12 cellular contexts compared by ENCODE assay signal in genomic region chr16:27229891-27230470, GRCh38. TPM values are rescaled to one million over a fixed set of nuclear protein-coding genes. Genes with fewer than 3 reads are reported as not detected.
A peak's percentile ranks its signal among the peaks of the same experiment; 100 is the strongest.
DNase-seq lines count a peak whose midpoint lies in the region; ATAC-seq and TF ChIP-seq lines count a peak whose summit lies in the region.
"Had no signal": no experiment of that assay in that cellular context is flagged by ENCODE, and none has a peak within 500 bp of the region (broad histone marks: within the 10 kb centered on the region; RNA-seq: fewer than 3 reads in every experiment).

No MANE protein-coding gene starts in this region.

- H3K4me1 Mint-ChIP-seq in activated CD4-positive, alpha-beta T cell treated with anti-CD3 and anti-CD28 coated beads, Interleukin-2, amount 10 ng/mL, durations not matched to agents 24 days and 14 days: peaks cover 57% of the 10 kb centered on the region
- peaks cover 73% of the 10 kb centered on the region for H3K4me1 Mint-ChIP-seq in CD8-positive, alpha-beta T cell (ENCODE audit: low read depth)
- peaks cover 74% of the 10 kb centered on the region for H3K4me1 Mint-ChIP-seq in activated naive CD8-positive, alpha-beta T cell (ENCODE audit: low read depth)
- peaks cover 37 to 90% (median 83%) of the 10 kb centered on the region in 4 donors for H3K4me1 Mint-ChIP-seq in naive thymus-derived CD8-positive, alpha-beta T cell

- peak overlapping the region; percentile 100 for H3K27ac Mint-ChIP-seq in activated CD4-positive, alpha-beta T cell treated with anti-CD3 and anti-CD28 coated beads, Interleukin-2, amount 10 ng/mL, durations not matched to agents 24 days and 14 days
- peak overlapping the region; percentile 98 for H3K27ac Mint-ChIP-seq in CD8-positive, alpha-beta T cell
- H3K27ac Mint-ChIP-seq in activated naive CD8-positive, alpha-beta T cell: peak overlapping the region; percentile 100
- H3K27ac Mint-ChIP-seq in naive thymus-derived CD8-positive, alpha-beta T cell: peak overlapping the region; percentile 96 to 100 (median 98)

- H3K36me3 Mint-ChIP-seq in activated CD4-positive, alpha-beta T cell treated with anti-CD3 and anti-CD28 coated beads, Interleukin-2, amount 10 ng/mL, durations not matched to agents 24 days and 14 days (ENCODE audit: low read depth): peaks cover 62% of the 10 kb centered on the region
- H3K36me3 Mint-ChIP-seq in CD8-positive, alpha-beta T cell: peaks cover 35% of the 10 kb centered on the region
- peaks cover 14% of the 10 kb centered on the region for H3K36me3 Mint-ChIP-seq in activated naive CD8-positive, alpha-beta T cell
- peaks cover 0 to 14% (median 4%) of the 10 kb centered on the region in 3 donors for H3K36me3 Mint-ChIP-seq in naive thymus-derived CD8-positive, alpha-beta T cell

- peaks cover 73% of the 10 kb centered on the region for H3K4me1 ChIP-seq in CD8-positive, alpha-beta T cell (ENCODE audit: insufficient read depth, low read length)

- H3K9me3 ChIP-seq in CD8-positive, alpha-beta T cell (ENCODE audit: low read length): no peaks in the 10 kb centered on the region
- H3K9me3 ChIP-seq: pancreas, SK-N-SH had no signal

- no peaks in the 10 kb centered on the region for H3K9me3 Mint-ChIP-seq in activated CD4-positive, alpha-beta T cell treated with anti-CD3 and anti-CD28 coated beads, Interleukin-2, amount 10 ng/mL, durations not matched to agents 24 days and 14 days
- H3K9me3 Mint-ChIP-seq in CD8-positive, alpha-beta T cell: no peaks in the 10 kb centered on the region
- no peaks in the 10 kb centered on the region for H3K9me3 Mint-ChIP-seq in activated naive CD8-positive, alpha-beta T cell (ENCODE audit: low read depth)
- H3K9me3 Mint-ChIP-seq in naive thymus-derived CD8-positive, alpha-beta T cell: no peaks in the 10 kb centered on the region
- H3K9me3 Mint-ChIP-seq: CD14-positive monocyte had no signal

- CTCF ChIA-PET in CD8-positive, alpha-beta T cell (lab: Charles Lee): interaction anchor here (0.8 to 8.5 kb wide), 27 partner anchors 8 to 232 kb away, joined by 3 to 57 read pairs (median 5); partner anchors contain the start of genes KDM8 and NSMCE1

- H3K36me3 ChIP-seq in CD8-positive, alpha-beta T cell (ENCODE audit: insufficient read depth, low read length): no peaks in the 10 kb centered on the region

- POLR2A ChIA-PET in CD8-positive, alpha-beta T cell (lab: Charles Lee): interaction anchor here (0.5 to 2.2 kb wide), 16 partner anchors 9 to 234 kb away, joined by 3 to 24 read pairs (median 4); partner anchors contain the start of genes IL21R and KDM8
- POLR2A ChIA-PET in naive thymus-derived CD8-positive, alpha-beta T cell (lab: Charles Lee): interaction anchor here (0.7 to 10.8 kb wide), 32 partner anchors 8 to 286 kb away, joined by 3 to 156 read pairs (median 6); partner anchors contain the start of genes IL21R, KDM8 and NSMCE1

- no peak for TF ChIP-seq CTCF in CD8-positive, alpha-beta T cell (IDR thresholded peaks at IDR 0.05)

- intact Hi-C loops in activated CD4-positive, alpha-beta T cell treated with anti-CD3 and anti-CD28 coated beads, Interleukin-2, amount 10 ng/mL, durations not matched to agents 24 days and 14 days (cut with micrococcal nuclease): loop anchor here (10.0 kb wide), 1 partner anchor 635 kb away; no protein-coding TSS in a partner anchor
- intact Hi-C loops in CD8-positive, alpha-beta T cell (cut with DNase I, micrococcal nuclease): loop anchor here (1.0 to 2.0 kb wide), 6 partner anchors 27 to 227 kb away; partner anchors contain the start of gene KDM8 (in 1 of the 2)

- H3K4me3 Mint-ChIP-seq in activated CD4-positive, alpha-beta T cell treated with anti-CD3 and anti-CD28 coated beads, Interleukin-2, amount 10 ng/mL, durations not matched to agents 24 days and 14 days: peak overlapping the region; percentile 77
- H3K4me3 Mint-ChIP-seq in CD8-positive, alpha-beta T cell: peak overlapping the region; percentile 80
- peak overlapping the region; percentile 81 for H3K4me3 Mint-ChIP-seq in activated naive CD8-positive, alpha-beta T cell
- peak overlapping the region; percentile 66 to 91 (median 84) for H3K4me3 Mint-ChIP-seq in naive thymus-derived CD8-positive, alpha-beta T cell
- H3K4me3 Mint-ChIP-seq: CD14-positive monocyte had no signal

- no peak for ATAC-seq in CD8-positive, alpha-beta T cell
- ATAC-seq in naive thymus-derived CD8-positive, alpha-beta T cell: no peak
- ATAC-seq in GM18511 (IDR thresholded peaks at IDR 0.05; ENCODE audit: unreplicated experiment) (no peak), HG02678 (IDR thresholded peaks at IDR 0.05; ENCODE audit: unreplicated experiment) (no peak)

- no peaks in the 10 kb centered on the region for H3K27me3 Mint-ChIP-seq in activated CD4-positive, alpha-beta T cell treated with anti-CD3 and anti-CD28 coated beads, Interleukin-2, amount 10 ng/mL, durations not matched to agents 24 days and 14 days
- no peaks in the 10 kb centered on the region for H3K27me3 Mint-ChIP-seq in CD8-positive, alpha-beta T cell (ENCODE audit: low read depth)
- no peaks in the 10 kb centered on the region for H3K27me3 Mint-ChIP-seq in activated naive CD8-positive, alpha-beta T cell
- no peaks in the 10 kb centered on the region for H3K27me3 Mint-ChIP-seq in naive thymus-derived CD8-positive, alpha-beta T cell

- no peak for DNase-seq in activated CD4-positive, alpha-beta T cell treated with anti-CD3 and anti-CD28 coated beads, Interleukin-2, amount 10 ng/mL, durations not matched to agents 24 days and 14 days
- no peak for DNase-seq in activated CD4-positive, alpha-beta T cell treated with anti-CD3 and anti-CD28 coated beads, Interleukin-2, amount 50 U/mL, for 48 hours
- DNase-seq in CD8-positive, alpha-beta T cell: no peak
- DNase-seq in naive thymus-derived CD8-positive, alpha-beta T cell: peak in 1 of 10 donors; percentile 57
- no peak for DNase-seq in NCI-H748 (lab: John Stamatoyannopoulos, UW; ENCODE audit: unreplicated experiment)
- DNase-seq: SK-N-SH, trophoblast cell had no signal

- H3K27me3 ChIP-seq in CD8-positive, alpha-beta T cell (ENCODE audit: insufficient read depth, low read length): no peaks in the 10 kb centered on the region
- H3K27me3 ChIP-seq: pancreas had no signal

- H3K4me3 ChIP-seq in CD8-positive, alpha-beta T cell (ENCODE audit: low read depth, low read length): peak overlapping the region; percentile 17
- H3K4me3 ChIP-seq: pancreas had no signal

- H3K27ac ChIP-seq in CD8-positive, alpha-beta T cell (ENCODE audit: low read depth, low read length): peak overlapping the region; percentile 50
- H3K27ac ChIP-seq: pancreas had no signal

RNA-seq across cellular contexts. Expression of gene KDM8, which starts 26.7 kb away (rescaled TPM):
- 11.0 and 13.6 TPM in 2 replicates for total RNA-seq in activated CD4-positive, alpha-beta T cell treated with anti-CD3 and anti-CD28 coated beads, Interleukin-2, amount 10 ng/mL, durations not matched to agents 24 days and 14 days
- 10 to 100 TPM; 17.6 to 22.6 TPM for total RNA-seq in CD8-positive, alpha-beta T cell
- 10 to 100 TPM; 27.7 to 35.0 TPM for total RNA-seq in naive thymus-derived CD8-positive, alpha-beta T cell
- polyA plus RNA-seq in naive thymus-derived CD8-positive, alpha-beta T cell: 1 to 10 TPM; 3.8 to 6.2 (median 5.6) TPM

RNA-seq across cellular contexts. Expression of gene NSMCE1, which starts 38.6 kb away (rescaled TPM):
- 143 and 149 TPM in 2 replicates for total RNA-seq in activated CD4-positive, alpha-beta T cell treated with anti-CD3 and anti-CD28 coated beads, Interleukin-2, amount 10 ng/mL, durations not matched to agents 24 days and 14 days
- 10 to 100 TPM; 29.6 to 30.1 TPM for total RNA-seq in CD8-positive, alpha-beta T cell
- 10 to 100 TPM; 81.8 to 85.0 TPM for total RNA-seq in naive thymus-derived CD8-positive, alpha-beta T cell
- 100 to 1,000 TPM; 177 to 209 (median 185) TPM for polyA plus RNA-seq in naive thymus-derived CD8-positive, alpha-beta T cell
